16 cellular contexts compared by ENCODE assay signal in the genomic region with DNA sequence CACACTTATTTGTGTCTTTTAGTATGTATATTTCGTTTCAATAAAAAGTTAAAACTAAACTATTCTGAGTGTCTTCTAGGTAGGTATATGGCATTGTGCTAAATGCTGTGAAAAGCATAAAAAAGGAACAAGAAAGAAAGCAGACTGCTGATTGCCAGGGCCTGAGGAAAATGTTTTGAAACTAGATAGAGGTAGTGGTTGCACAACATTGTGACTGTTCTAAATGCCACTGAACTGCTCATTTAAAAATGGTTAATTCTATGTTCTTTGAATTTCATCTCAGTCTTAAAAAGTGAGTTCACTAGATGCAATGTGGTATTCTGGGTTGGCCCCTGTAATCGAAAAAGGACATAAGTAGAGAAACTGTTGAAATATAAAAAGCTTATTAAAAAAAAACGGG. TPM values are rescaled to one million over a fixed set of nuclear protein-coding genes. Genes with fewer than 3 reads are reported as not detected.
DNase-seq lines count a peak whose midpoint lies in the region; ATAC-seq lines count a peak whose summit lies in the region.
"Had no signal": no experiment of that assay in that cellular context is flagged by ENCODE, and none has a peak within 500 bp of the region (broad histone marks: within the 10 kb centered on the region; RNA-seq: fewer than 3 reads in every experiment).

No MANE protein-coding gene starts in this region.

- CTCF ChIA-PET in naive thymus-derived CD4-positive, alpha-beta T cell (lab: Charles Lee): interaction anchor here (0.7 to 3.7 kb wide), 6 partner anchors 114 to 1104 kb away, joined by 3 to 18 read pairs (median 4); no protein-coding TSS in a partner anchor

- H3K4me1 Mint-ChIP-seq in naive thymus-derived CD4-positive, alpha-beta T cell: peaks cover 26 to 50% (median 41%) of the 10 kb centered on the region in 7 donors
- peaks cover 25 to 45% of the 10 kb centered on the region in 2 donors for H3K4me1 Mint-ChIP-seq in stimulated activated naive B cell treated with anti-CD40 and anti-IgM and Interleukin-4, amounts not matched to agents 10 μg/mL and 1 μg/mL and 100 μg/mL, for 72 hours

- H3K27ac ChIP-seq in naive thymus-derived CD4-positive, alpha-beta T cell (ENCODE audit: low read depth, low read length): no peak overlapping the region
- H3K27ac ChIP-seq: SJSA1, vagina had no signal

- DNase-seq in CD1c-positive myeloid dendritic cell (ENCODE audit: extremely low spot score): peak; percentile 72
- peak; percentile 89 for DNase-seq in NOMO-1 treated with DMSO at 0.1 percent for 48 hours (lab: John Stamatoyannopoulos, UW; ENCODE audit: unreplicated experiment)
- peak; percentile 20 for DNase-seq in fibroblast of peridontal ligament (ENCODE audit: extremely low read depth)
- DNase-seq in naive thymus-derived CD4-positive, alpha-beta T cell: no peak
- no peak for DNase-seq in stimulated activated naive B cell treated with anti-CD40 and anti-IgM and Interleukin-4, amounts not matched to agents 10 μg/mL and 1 μg/mL and 100 μg/mL, for 72 hours
- DNase-seq: activated CD4-positive, alpha-beta memory T cell treated with anti-CD3 and anti-CD28 coated beads for 36 hours; amniotic stem cell; KG1; NCI-H1417 had no signal

- H3K4me3 Mint-ChIP-seq in naive thymus-derived CD4-positive, alpha-beta T cell: no peak overlapping the region
- no peak overlapping the region for H3K4me3 Mint-ChIP-seq in stimulated activated naive B cell treated with anti-CD40 and anti-IgM and Interleukin-4, amounts not matched to agents 10 μg/mL and 1 μg/mL and 100 μg/mL, for 72 hours
- H3K4me3 Mint-ChIP-seq: activated CD4-positive, alpha-beta memory T cell treated with anti-CD3 and anti-CD28 coated beads for 36 hours; activated T-helper 17 cell treated with anti-CD3 and anti-CD28 coated beads, Interleukin-2, amount 50 U/mL, for 72 hours; natural killer cell treated with Interleukin-12 subunit alpha and Interleukin-12 subunit beta and Interleukin-15 and Interleukin-18, amount 100 ng/mL, for 72 hours had no signal

- no peaks in the 10 kb centered on the region for H3K9me3 Mint-ChIP-seq in naive thymus-derived CD4-positive, alpha-beta T cell
- H3K9me3 Mint-ChIP-seq in stimulated activated naive B cell treated with anti-CD40 and anti-IgM and Interleukin-4, amounts not matched to agents 10 μg/mL and 1 μg/mL and 100 μg/mL, for 72 hours: no peaks in the 10 kb centered on the region
- H3K9me3 Mint-ChIP-seq: activated CD4-positive, alpha-beta memory T cell treated with anti-CD3 and anti-CD28 coated beads for 36 hours; activated T-helper 17 cell treated with anti-CD3 and anti-CD28 coated beads, Interleukin-2, amount 50 U/mL, for 72 hours; natural killer cell treated with Interleukin-12 subunit alpha and Interleukin-12 subunit beta and Interleukin-15 and Interleukin-18, amount 100 ng/mL, for 72 hours had no signal

- peaks cover 12 to 13% of the 10 kb centered on the region in 2 donors for H3K4me1 ChIP-seq in naive thymus-derived CD4-positive, alpha-beta T cell (ENCODE audit: control insufficient read depth in 2 of 2, insufficient read depth in 2 of 2, low read length in 2 of 2)

- no peaks in the 10 kb centered on the region for H3K27me3 Mint-ChIP-seq in naive thymus-derived CD4-positive, alpha-beta T cell
- no peaks in the 10 kb centered on the region for H3K27me3 Mint-ChIP-seq in stimulated activated naive B cell treated with anti-CD40 and anti-IgM and Interleukin-4, amounts not matched to agents 10 μg/mL and 1 μg/mL and 100 μg/mL, for 72 hours
- H3K27me3 Mint-ChIP-seq: activated CD4-positive, alpha-beta memory T cell treated with anti-CD3 and anti-CD28 coated beads for 36 hours; activated T-helper 17 cell treated with anti-CD3 and anti-CD28 coated beads, Interleukin-2, amount 50 U/mL, for 72 hours; natural killer cell treated with Interleukin-12 subunit alpha and Interleukin-12 subunit beta and Interleukin-15 and Interleukin-18, amount 100 ng/mL, for 72 hours had no signal

- H3K9me3 ChIP-seq in naive thymus-derived CD4-positive, alpha-beta T cell (ENCODE audit: control insufficient read depth in 2 of 3, low read length in 3 of 3): no peaks in the 10 kb centered on the region
- H3K9me3 ChIP-seq: SJSA1, vagina had no signal

- ATAC-seq in GM18498 (IDR thresholded peaks at IDR 0.05; ENCODE audit: unreplicated experiment): no peak
- no peak for ATAC-seq in naive thymus-derived CD4-positive, alpha-beta T cell
- ATAC-seq in stimulated activated naive B cell treated with anti-CD40 and anti-IgM and Interleukin-4, amounts not matched to agents 10 μg/mL and 1 μg/mL and 100 μg/mL, for 72 hours (replicated peaks): no peak
- ATAC-seq: activated T-helper 17 cell treated with anti-CD3 and anti-CD28 coated beads, Interleukin-2, amount 50 U/mL, for 72 hours; natural killer cell treated with Interleukin-12 subunit alpha and Interleukin-12 subunit beta and Interleukin-15 and Interleukin-18, amount 100 ng/mL, for 72 hours had no signal

- H3K27me3 ChIP-seq in naive thymus-derived CD4-positive, alpha-beta T cell (ENCODE audit: control insufficient read depth in 2 of 2, insufficient read depth in 2 of 2, low read length in 2 of 2): no peaks in the 10 kb centered on the region
- H3K27me3 ChIP-seq: SJSA1, vagina had no signal

- H3K36me3 Mint-ChIP-seq in naive thymus-derived CD4-positive, alpha-beta T cell: peaks cover 0 to 14% (median 10%) of the 10 kb centered on the region in 5 donors
- peaks cover 11 to 15% of the 10 kb centered on the region in 2 donors for H3K36me3 Mint-ChIP-seq in stimulated activated naive B cell treated with anti-CD40 and anti-IgM and Interleukin-4, amounts not matched to agents 10 μg/mL and 1 μg/mL and 100 μg/mL, for 72 hours

- H3K4me3 ChIP-seq in naive thymus-derived CD4-positive, alpha-beta T cell (ENCODE audit: low read length): no peak overlapping the region
- H3K4me3 ChIP-seq: SJSA1, vagina had no signal

- POLR2A ChIA-PET in naive thymus-derived CD4-positive, alpha-beta T cell (lab: Charles Lee): interaction anchor here (0.6 to 1.0 kb wide), 5 partner anchors 9 to 108 kb away, joined by 3 to 4 read pairs (median 3); partner anchors contain the start of genes HDHD3 and WDR31

- peaks cover 0 to 16% (median 0%) of the 10 kb centered on the region in 3 experiments for H3K36me3 ChIP-seq in naive thymus-derived CD4-positive, alpha-beta T cell (ENCODE audit: control insufficient read depth in 2 of 3, insufficient read depth in 3 of 3, low read length in 3 of 3)

- intact Hi-C loops in naive thymus-derived CD4-positive, alpha-beta T cell (cut with micrococcal nuclease): no loop called here

- H3K27ac Mint-ChIP-seq in naive thymus-derived CD4-positive, alpha-beta T cell: no peak overlapping the region
- H3K27ac Mint-ChIP-seq in stimulated activated naive B cell treated with anti-CD40 and anti-IgM and Interleukin-4, amounts not matched to agents 10 μg/mL and 1 μg/mL and 100 μg/mL, for 72 hours: no peak overlapping the region
- H3K27ac Mint-ChIP-seq: activated CD4-positive, alpha-beta memory T cell treated with anti-CD3 and anti-CD28 coated beads for 36 hours had no signal

RNA-seq across cellular contexts. Expression of gene ALAD, which starts 2.6 kb away (rescaled TPM):
- total RNA-seq in naive thymus-derived CD4-positive, alpha-beta T cell: 10 to 100 TPM; 25.1 to 45.5 (median 39.1) TPM
- 10 to 100 TPM; 24.2 to 31.4 TPM for polyA plus RNA-seq in naive thymus-derived CD4-positive, alpha-beta T cell

RNA-seq across cellular contexts. Expression of gene POLE3, which starts 6.8 kb away (rescaled TPM):
- 10 to 100 TPM; 38.6 to 65.3 (median 50.9) TPM for total RNA-seq in naive thymus-derived CD4-positive, alpha-beta T cell
- 100 to 1,000 TPM; 131 to 139 TPM for polyA plus RNA-seq in naive thymus-derived CD4-positive, alpha-beta T cell

RNA-seq across cellular contexts. Expression of gene C9orf43, which starts 6.9 kb away (rescaled TPM):
- under 1 TPM; 0.41 to 0.97 (median 0.61) TPM for total RNA-seq in naive thymus-derived CD4-positive, alpha-beta T cell
- polyA plus RNA-seq in naive thymus-derived CD4-positive, alpha-beta T cell: under 1 TPM; 0.52 to 0.72 TPM
- total RNA-seq: vagina had no signal

RNA-seq across cellular contexts. Expression of gene HDHD3, which starts 26.9 kb away (rescaled TPM):
- total RNA-seq in naive thymus-derived CD4-positive, alpha-beta T cell: 10 to 100 TPM; 11.3 to 32.2 (median 20.5) TPM
- polyA plus RNA-seq in naive thymus-derived CD4-positive, alpha-beta T cell: 10 to 100 TPM; 47.1 to 52.8 TPM

RNA-seq across cellular contexts. Expression of gene BSPRY, which starts 54.3 kb away (rescaled TPM):
- total RNA-seq in naive thymus-derived CD4-positive, alpha-beta T cell: 1 to 10 TPM in 2 of 5 experiments, under 1 TPM in 1, not detected in 2; 0.13 to 9.6 (median 1.2) TPM
- under 1 TPM; 0.13 to 0.48 TPM for polyA plus RNA-seq in naive thymus-derived CD4-positive, alpha-beta T cell
- total RNA-seq: chondrocyte, endothelial cell of umbilical vein, SJSA1 had no signal
- polyA plus RNA-seq: endothelial cell of umbilical vein had no signal

Comparison
In these comparisons a context has a peak if more than half of its experiments do, and no peak if none do; other contexts are left out.
1. DNase-seq: peak in CD1c-positive myeloid dendritic cell (single experiment), NOMO-1 treated with DMSO at 0.1 percent for 48 hours (single experiment) and fibroblast of peridontal ligament (single experiment); none in naive thymus-derived CD4-positive, alpha-beta T cell (0 of 9) and stimulated activated naive B cell treated with anti-CD40 and anti-IgM and Interleukin-4, amounts not matched to agents 10 μg/mL and 1 μg/mL and 100 μg/mL, for 72 hours (single experiment).